11 cellular contexts compared by ENCODE assay signal in the genomic region with DNA sequence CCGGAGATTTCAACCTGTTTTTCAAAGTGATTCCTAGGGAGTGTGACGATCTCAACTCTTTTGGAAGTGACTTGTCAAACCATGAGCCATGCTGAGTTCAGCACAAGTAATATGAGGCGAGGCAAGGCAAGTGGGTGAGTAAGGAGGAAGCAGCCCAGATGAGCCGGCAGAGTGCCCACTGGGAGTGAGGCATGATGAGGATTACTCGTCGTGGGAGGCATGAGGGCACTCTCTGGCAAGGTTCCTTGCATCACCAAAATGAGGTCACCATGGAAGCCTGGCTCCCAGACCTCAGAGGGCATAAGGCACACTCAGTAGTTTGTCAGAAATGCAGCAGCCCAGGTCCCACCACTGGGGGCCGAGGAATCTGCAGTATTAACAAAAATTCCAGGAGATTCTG.
DNase-seq lines count a peak whose midpoint lies in the region; ATAC-seq, FAIRE-seq and TF ChIP-seq lines count a peak whose summit lies in the region.
"Had no signal": no experiment of that assay in that cellular context is flagged by ENCODE, and none has a peak within 500 bp of the region (broad histone marks: within the 10 kb centered on the region; RNA-seq: fewer than 3 reads in every experiment).

No MANE protein-coding gene starts in this region.

- H3K4me1 ChIP-seq in A549 = peaks cover 8% of the 10 kb centered on the region; the same call in 1 of the 3 replicates
- H3K4me1 ChIP-seq in keratinocyte (ENCODE audit: control insufficient read depth, extremely low read depth, insufficient read depth, low read length) = no peaks in the 10 kb centered on the region
- H3K4me1 ChIP-seq in Caco-2 = no peaks in the 10 kb centered on the region

- no peak for TF ChIP-seq RAD21 in A549 (conservative IDR thresholded peaks at IDR 0.05 in 1 of 2, IDR thresholded peaks at IDR 0.05 in 1 of 2)

- no peak for FAIRE-seq in A549 (lab: Jason Lieb, UNC)
- FAIRE-seq in keratinocyte (lab: Jason Lieb, UNC) = peak; percentile 62

- no peak overlapping the region for H3K27ac ChIP-seq in A549
- no peak overlapping the region for H3K27ac ChIP-seq in keratinocyte (ENCODE audit: control insufficient read depth, insufficient read depth, low read length)

- dilution Hi-C loops in keratinocyte (cut with MboI; ENCODE audit: extremely low pct_ligation_motif_present, low sequenced_read_pairs) = no loop called here

- BruUV-seq in Caco-2 (replicated peaks; lab: Mats Ljungman, UMichigan) = no TSS peak

- H4K20me1 ChIP-seq in keratinocyte (ENCODE audit: control insufficient read depth, extremely low read depth, insufficient read depth, low read length) = no peaks in the 10 kb centered on the region

- no peaks in the 10 kb centered on the region for H3K79me2 ChIP-seq in keratinocyte (ENCODE audit: control insufficient read depth, insufficient read depth, low read length)

- intact Hi-C loops in Caco-2 (cut with micrococcal nuclease; ENCODE audit: unreplicated experiment) = no loop called here

- H3K27me3 Mint-ChIP-seq in Caco-2 (ENCODE audit: insufficient read depth, unreplicated experiment) = no peaks in the 10 kb centered on the region
- H3K27me3 Mint-ChIP-seq: naive thymus-derived CD4-positive, alpha-beta T cell had no signal

- no peaks in the 10 kb centered on the region for H3K9me1 ChIP-seq in keratinocyte (ENCODE audit: control insufficient read depth, extremely low read depth, insufficient read depth, low read length)

- WGBS in A549 (ENCODE audit: missing lambda C conversion rate) = 40% methylated on average over 7 of the region's 7 CpGs

- H3K9me3 Mint-ChIP-seq in Caco-2 (ENCODE audit: unreplicated experiment) = no peaks in the 10 kb centered on the region

- H3K27ac Mint-ChIP-seq in Caco-2 (ENCODE audit: unreplicated experiment) = no peak overlapping the region
- H3K27ac Mint-ChIP-seq: naive thymus-derived CD4-positive, alpha-beta T cell had no signal

- CTCF ChIA-PET in A549 (lab: Yijun Ruan, JAX) (no interaction called here), Caco-2 (lab: Charles Lee) (no interaction called here)

- TF ChIP-seq CTCF in A549 (IDR thresholded peaks at IDR 0.05) (no peak), keratinocyte (optimal IDR thresholded peaks at IDR 0.05 in 1 of 3, IDR thresholded peaks at IDR 0.05 in 1 of 3, conservative IDR thresholded peaks at IDR 0.05 in 1 of 3; ENCODE audit: extremely low read depth in 1 of 3, insufficient read depth in 2 of 3, low read length in 3 of 3) (no peak), Caco-2 (IDR thresholded peaks at IDR 0.05; ENCODE audit: insufficient read depth in 1 of 2, low read depth in 1 of 2, low read length in 1 of 2, severe bottlenecking in 1 of 2, unreplicated experiment in 1 of 2) (no peak)

- H3K36me3 Mint-ChIP-seq in Caco-2 (ENCODE audit: insufficient read depth, unreplicated experiment) = peaks cover 26% of the 10 kb centered on the region
- H3K36me3 Mint-ChIP-seq: naive thymus-derived CD4-positive, alpha-beta T cell had no signal

- no peak overlapping the region for H3K4me3 Mint-ChIP-seq in Caco-2 (ENCODE audit: unreplicated experiment)
- H3K4me3 Mint-ChIP-seq: naive thymus-derived CD4-positive, alpha-beta T cell had no signal

- no peak for TF ChIP-seq POLR2A in A549 (IDR thresholded peaks at IDR 0.05; ENCODE audit: low read length)

- no peak for TF ChIP-seq EP300 in A549 (IDR thresholded peaks at IDR 0.05)

- peak in 1 of 2 experiments; percentile 36 for DNase-seq in A549 (ENCODE audit: low read depth in 1 of 2, low spot score in 1 of 2)
- peak; percentile 75 for DNase-seq in HK-2 (ENCODE audit: unreplicated experiment)
- DNase-seq in astrocyte of the hippocampus (ENCODE audit: low read depth, low spot score) = peak; percentile 88
- peak; percentile 9 for DNase-seq in keratinocyte (ENCODE audit: low read depth, low spot score)
- no peak for DNase-seq in GDM1 (lab: John Stamatoyannopoulos, UW)
- DNase-seq in Caco-2 = no peak
- DNase-seq in NCI-H748 (lab: John Stamatoyannopoulos, UW; ENCODE audit: unreplicated experiment) = no peak
- no peak for DNase-seq in ecto neural progenitor cell (ENCODE audit: low spot score)
- DNase-seq: activated CD4-positive, alpha-beta T cell treated with anti-CD3 and anti-CD28 coated beads, Interleukin-2, amount 50 U/mL, for 4 hours; naive thymus-derived CD4-positive, alpha-beta T cell; NCI-H774 had no signal

- H3K36me3 ChIP-seq in keratinocyte (ENCODE audit: control insufficient read depth in 2 of 2, extremely low read depth in 1 of 2, insufficient read depth in 2 of 2, low read length in 2 of 2) = no peaks in the 10 kb centered on the region
- H3K36me3 ChIP-seq in Caco-2 (ENCODE audit: control insufficient read depth, insufficient read depth, low read length) = no peaks in the 10 kb centered on the region

- H3K9me3 ChIP-seq in A549 (no peaks in the 10 kb centered on the region), keratinocyte (ENCODE audit: control insufficient read depth, low read depth, low read length) (no peaks in the 10 kb centered on the region), Caco-2 (no peaks in the 10 kb centered on the region)

- H3K27me3 ChIP-seq in keratinocyte (ENCODE audit: control insufficient read depth, extremely low read depth, insufficient read depth, low read length) = no peaks in the 10 kb centered on the region
- no peaks in the 10 kb centered on the region for H3K27me3 ChIP-seq in Caco-2 (replicated peaks; ENCODE audit: control insufficient read depth, insufficient read depth, low read length)

- POLR2A ChIA-PET in A549 (lab: Yijun Ruan, JAX) = no interaction called here
- POLR2A ChIA-PET in Caco-2 (lab: Charles Lee) = no interaction called here

- no peak overlapping the region for H3K4me3 ChIP-seq in A549
- H3K4me3 ChIP-seq in keratinocyte (ENCODE audit: control insufficient read depth in 2 of 3, extremely low read depth in 1 of 3, insufficient read depth in 2 of 3, low read depth in 1 of 3, low read length in 3 of 3) = no peak overlapping the region
- no peak overlapping the region for H3K4me3 ChIP-seq in Caco-2 (ENCODE audit: low read depth, low read length)

- H3K4me2 ChIP-seq in A549 (no peak overlapping the region), keratinocyte (ENCODE audit: control insufficient read depth, extremely low read depth, insufficient read depth, low read depth, low read length) (no peak overlapping the region)

- no peaks in the 10 kb centered on the region for H3K4me1 Mint-ChIP-seq in Caco-2 (ENCODE audit: low read depth, unreplicated experiment)
- H3K4me1 Mint-ChIP-seq: naive thymus-derived CD4-positive, alpha-beta T cell had no signal

- ATAC-seq in A549 = peak; percentile 64 to 93
- ATAC-seq: naive thymus-derived CD4-positive, alpha-beta T cell had no signal

- H2AFZ ChIP-seq in keratinocyte (ENCODE audit: control insufficient read depth, low read length) = no peak overlapping the region

- H3K9ac ChIP-seq in keratinocyte (ENCODE audit: control insufficient read depth, extremely low read depth, insufficient read depth, low read length) = no peak overlapping the region

TF ChIP-seq in A549, 52 proteins besides CTCF, POLR2A, EP300 and RAD21:
- no peak for TF ChIP-seq JUNB (IDR thresholded peaks at IDR 0.05)
- TF ChIP-seq NFE2L2 (conservative IDR thresholded peaks at IDR 0.05; ENCODE audit: low read length) = no peak
- TF ChIP-seq NPAS2 (CRISPR knock-in tag; IDR thresholded peaks at IDR 0.05; ENCODE audit: borderline replicate concordance) = no peak
- no peak for TF ChIP-seq ZC3H11A (IDR thresholded peaks at IDR 0.05)
- no peak for TF ChIP-seq CHD4 (IDR thresholded peaks at IDR 0.05; ENCODE audit: borderline replicate concordance)
- no peak for TF ChIP-seq FOXS1 (CRISPR knock-in tag; IDR thresholded peaks at IDR 0.05)
- TF ChIP-seq CEBPB (IDR thresholded peaks at IDR 0.05) = no peak
- no peak for TF ChIP-seq ZSCAN20 (CRISPR knock-in tag; IDR thresholded peaks at IDR 0.05)
- TF ChIP-seq RNF2 (IDR thresholded peaks at IDR 0.05; ENCODE audit: borderline replicate concordance, low read depth) = no peak
- TF ChIP-seq TFCP2L1 (CRISPR knock-in tag; IDR thresholded peaks at IDR 0.05) = no peak
- TF ChIP-seq KDM1A (IDR thresholded peaks at IDR 0.05; ENCODE audit: low read depth) = no peak
- TF ChIP-seq RCOR1 (IDR thresholded peaks at IDR 0.05; ENCODE audit: low read depth, low read length) = no peak
- no peak for TF ChIP-seq PHF8 (IDR thresholded peaks at IDR 0.05; ENCODE audit: borderline replicate concordance, low read depth)
- no peak for TF ChIP-seq SREBF2 (IDR thresholded peaks at IDR 0.05)
- TF ChIP-seq, protein P1, sequence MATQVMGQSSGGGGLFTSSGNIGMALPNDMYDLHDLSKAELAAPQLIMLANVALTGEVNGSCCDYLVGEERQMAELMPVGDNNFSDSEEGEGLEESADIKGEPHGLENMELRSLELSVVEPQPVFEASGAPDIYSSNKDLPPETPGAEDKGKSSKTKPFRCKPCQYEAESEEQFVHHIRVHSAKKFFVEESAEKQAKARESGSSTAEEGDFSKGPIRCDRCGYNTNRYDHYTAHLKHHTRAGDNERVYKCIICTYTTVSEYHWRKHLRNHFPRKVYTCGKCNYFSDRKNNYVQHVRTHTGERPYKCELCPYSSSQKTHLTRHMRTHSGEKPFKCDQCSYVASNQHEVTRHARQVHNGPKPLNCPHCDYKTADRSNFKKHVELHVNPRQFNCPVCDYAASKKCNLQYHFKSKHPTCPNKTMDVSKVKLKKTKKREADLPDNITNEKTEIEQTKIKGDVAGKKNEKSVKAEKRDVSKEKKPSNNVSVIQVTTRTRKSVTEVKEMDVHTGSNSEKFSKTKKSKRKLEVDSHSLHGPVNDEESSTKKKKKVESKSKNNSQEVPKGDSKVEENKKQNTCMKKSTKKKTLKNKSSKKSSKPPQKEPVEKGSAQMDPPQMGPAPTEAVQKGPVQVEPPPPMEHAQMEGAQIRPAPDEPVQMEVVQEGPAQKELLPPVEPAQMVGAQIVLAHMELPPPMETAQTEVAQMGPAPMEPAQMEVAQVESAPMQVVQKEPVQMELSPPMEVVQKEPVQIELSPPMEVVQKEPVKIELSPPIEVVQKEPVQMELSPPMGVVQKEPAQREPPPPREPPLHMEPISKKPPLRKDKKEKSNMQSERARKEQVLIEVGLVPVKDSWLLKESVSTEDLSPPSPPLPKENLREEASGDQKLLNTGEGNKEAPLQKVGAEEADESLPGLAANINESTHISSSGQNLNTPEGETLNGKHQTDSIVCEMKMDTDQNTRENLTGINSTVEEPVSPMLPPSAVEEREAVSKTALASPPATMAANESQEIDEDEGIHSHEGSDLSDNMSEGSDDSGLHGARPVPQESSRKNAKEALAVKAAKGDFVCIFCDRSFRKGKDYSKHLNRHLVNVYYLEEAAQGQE (IDR thresholded peaks at IDR 0.05) = no peak
- no peak for TF ChIP-seq BHLHE40 (IDR thresholded peaks at IDR 0.05; ENCODE audit: low read depth, low read length)
- no peak for TF ChIP-seq FOSL2 (IDR thresholded peaks at IDR 0.05)
- no peak for TF ChIP-seq FOSL2 (CRISPR knock-in tag; IDR thresholded peaks at IDR 0.05)
- TF ChIP-seq NR3C1 (IDR thresholded peaks at IDR 0.05) = no peak

Comparison
In these comparisons a context has a peak if more than half of its experiments do, and no peak if none do; other contexts are left out.
1. DNase-seq: peak in HK-2 (single experiment), astrocyte of the hippocampus (single experiment) and keratinocyte (single experiment); none in GDM1 (single experiment), Caco-2 (0 of 2), NCI-H748 (single experiment) and ecto neural progenitor cell (single experiment).